ENCODE assay signal across 22 cellular contexts in the genomic region with DNA sequence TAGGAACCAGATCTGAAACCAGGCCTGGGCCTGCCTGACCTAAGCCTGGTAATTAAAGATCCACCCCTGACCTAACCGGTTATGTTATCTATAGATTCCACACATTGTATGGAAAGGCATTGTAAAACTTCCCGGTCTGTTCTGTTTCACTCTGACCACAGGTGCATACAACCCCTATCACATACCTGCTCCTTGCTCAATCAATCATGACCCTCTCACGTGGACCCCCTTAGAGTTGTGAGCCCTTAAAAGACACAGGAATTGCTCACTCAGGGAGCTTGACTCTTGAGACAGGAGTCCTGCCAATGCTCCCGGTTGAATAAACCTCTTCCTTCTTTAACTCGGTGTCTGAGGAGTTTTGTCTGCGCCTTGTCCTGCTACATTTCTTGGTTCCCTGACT.
"Had no signal": no experiment of that assay in that cellular context is flagged by ENCODE, and none has a peak within 500 bp of the region (broad histone marks: within the 10 kb centered on the region; RNA-seq: fewer than 3 reads in every experiment).

No MANE protein-coding gene starts in this region.

- H3K9me3 ChIP-seq: heart left ventricle, prostate gland, testis had no signal

- DNase-seq: dorsolateral prefrontal cortex; effector CD8-positive, alpha-beta T cell; heart left ventricle; hippocampal formation; left colon; left ventricle myocardium superior; mesendoderm; naive thymus-derived CD4-positive, alpha-beta T cell; nephron progenitor cell; retina; spleen; stimulated activated CD4-positive, alpha-beta T cell treated with anti-CD3 and anti-CD28 coated beads, Interleukin-15, amount 100 ng/mL, for 24 hours; stimulated activated CD4-positive, alpha-beta T cell treated with anti-CD3 and anti-CD28 coated beads, Interleukin-1b, Interleukin-23, amount 100 ng/mL, for 48 hours; stimulated activated CD4-positive, alpha-beta T cell treated with anti-CD3 and anti-CD28 coated beads, Interleukin-4, amount 100 ng/mL, for 24 hours; stimulated activated naive B cell treated with anti-CD40 and anti-IgM and Interleukin-4, amounts not matched to agents 10 μg/mL and 1 μg/mL and 100 μg/mL, for 72 hours; stimulated activated naive CD8-positive, alpha-beta T cell treated with anti-CD3 and anti-CD28 coated beads, Interleukin-15, amount 100 ng/mL, for 72 hours; testis had no signal

- H3K27me3 ChIP-seq: dorsolateral prefrontal cortex, heart left ventricle, spleen, testis, tibial nerve had no signal

- H3K79me2 ChIP-seq: parathyroid adenoma had no signal

- H3K36me3 ChIP-seq: heart left ventricle, prostate gland, spleen, tibial nerve had no signal

- ATAC-seq: heart left ventricle; left colon; left ventricle myocardium superior; naive thymus-derived CD4-positive, alpha-beta T cell; sciatic nerve; stimulated activated naive B cell treated with anti-CD40 and anti-IgM and Interleukin-4, amounts not matched to agents 10 μg/mL and 1 μg/mL and 100 μg/mL, for 72 hours; stimulated activated naive CD8-positive, alpha-beta T cell treated with anti-CD3 and anti-CD28 coated beads, Interleukin-15, amount 100 ng/mL, for 72 hours had no signal

- H3K27ac Mint-ChIP-seq: naive thymus-derived CD4-positive, alpha-beta T cell; nephron progenitor cell; stimulated activated naive B cell treated with anti-CD40 and anti-IgM and Interleukin-4, amounts not matched to agents 10 μg/mL and 1 μg/mL and 100 μg/mL, for 72 hours; stimulated activated naive CD8-positive, alpha-beta T cell treated with anti-CD3 and anti-CD28 coated beads, Interleukin-15, amount 100 ng/mL, for 72 hours had no signal

- H2AFZ ChIP-seq: parathyroid adenoma had no signal

- H3K4me1 ChIP-seq: heart left ventricle, parathyroid adenoma, prostate gland, spleen, testis, tibial nerve had no signal

- H3K4me3 ChIP-seq: coronary artery, dorsolateral prefrontal cortex, heart left ventricle, prostate gland, spleen, testis, tibial nerve had no signal

- H3K36me3 Mint-ChIP-seq: stimulated activated naive B cell treated with anti-CD40 and anti-IgM and Interleukin-4, amounts not matched to agents 10 μg/mL and 1 μg/mL and 100 μg/mL, for 72 hours had no signal

- H3K9ac ChIP-seq: parathyroid adenoma had no signal

- H3K4me3 Mint-ChIP-seq: naive thymus-derived CD4-positive, alpha-beta T cell; nephron progenitor cell; stimulated activated naive B cell treated with anti-CD40 and anti-IgM and Interleukin-4, amounts not matched to agents 10 μg/mL and 1 μg/mL and 100 μg/mL, for 72 hours had no signal

- H3K27ac ChIP-seq: coronary artery, dorsolateral prefrontal cortex, heart left ventricle, parathyroid adenoma, prostate gland, spleen, testis, tibial nerve had no signal

- H3K4me1 Mint-ChIP-seq: nephron progenitor cell; stimulated activated naive B cell treated with anti-CD40 and anti-IgM and Interleukin-4, amounts not matched to agents 10 μg/mL and 1 μg/mL and 100 μg/mL, for 72 hours had no signal

- H3K27me3 Mint-ChIP-seq: stimulated activated naive CD8-positive, alpha-beta T cell treated with anti-CD3 and anti-CD28 coated beads, Interleukin-15, amount 100 ng/mL, for 72 hours had no signal
